Comparison of ENCODE assay signal across 20 cellular contexts in the genomic region with DNA sequence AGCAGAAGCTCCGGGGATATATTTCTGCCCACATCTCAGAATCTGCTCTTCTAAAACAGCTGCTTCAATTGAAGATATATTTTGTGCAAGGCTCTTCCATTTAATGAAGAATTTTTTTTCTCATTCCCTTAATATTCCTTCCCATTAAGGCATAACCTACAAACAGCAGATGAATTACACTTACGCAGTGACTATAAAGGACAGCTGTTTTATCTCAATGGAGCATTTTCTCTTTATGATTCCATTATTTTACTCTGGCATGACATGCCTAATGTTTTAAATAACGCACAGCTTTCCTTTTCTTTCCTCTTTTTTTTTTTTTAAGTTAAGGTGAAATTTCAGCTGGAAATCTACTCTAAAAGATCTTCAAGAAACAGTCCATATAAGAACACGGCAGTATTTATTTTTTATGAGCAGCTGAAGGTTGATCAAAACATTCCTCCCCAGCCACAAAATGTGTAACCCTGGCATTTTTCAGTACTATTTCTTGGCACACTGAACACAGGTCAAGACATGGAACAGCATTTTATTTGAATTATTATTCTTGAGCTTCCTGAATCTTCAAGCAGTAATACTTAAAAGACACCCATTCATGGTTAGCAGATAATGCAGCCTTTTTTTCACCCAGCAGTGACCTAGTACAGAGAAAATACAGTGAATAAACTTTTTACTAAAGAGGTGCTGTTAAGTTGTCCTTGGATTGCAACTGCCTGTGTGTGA.
A peak's percentile ranks its signal among the peaks of the same experiment; 100 is the strongest.
DNase-seq lines count a peak whose midpoint lies in the region; ATAC-seq, FAIRE-seq and TF ChIP-seq lines count a peak whose summit lies in the region.
"Had no signal": no experiment of that assay in that cellular context is flagged by ENCODE, and none has a peak within 500 bp of the region (broad histone marks: within the 10 kb centered on the region; RNA-seq: fewer than 3 reads in every experiment).

No MANE protein-coding gene starts in this region.

- H3K36me3 Mint-ChIP-seq in astrocyte (ENCODE audit: low read depth, unreplicated experiment): peaks cover 8% of the 10 kb centered on the region

- H4K20me1 ChIP-seq in SK-N-SH (ENCODE audit: insufficient read depth) (no peaks in the 10 kb centered on the region), astrocyte (ENCODE audit: insufficient read depth, low read length) (no peaks in the 10 kb centered on the region)

- H3K4me3 ChIP-seq in SK-N-SH (ENCODE audit: low read depth in 2 of 2, low read length in 1 of 2): no peak overlapping the region
- H3K4me3 ChIP-seq in astrocyte (ENCODE audit: insufficient read depth, low read depth, low read length): no peak overlapping the region
- no peak overlapping the region for H3K4me3 ChIP-seq in fibroblast of the aortic adventitia (ENCODE audit: low read depth, low read length)
- no peak overlapping the region for H3K4me3 ChIP-seq in skeletal muscle satellite cell (ENCODE audit: low read length)

- H3K9ac ChIP-seq in SK-N-SH (no peak overlapping the region), astrocyte (ENCODE audit: low read length) (peak overlapping the region; percentile 4), skeletal muscle satellite cell (ENCODE audit: low read depth, low read length) (peak overlapping the region; percentile 27)

- H3K4me2 ChIP-seq in SK-N-SH (no peak overlapping the region), astrocyte (ENCODE audit: low read length) (peak overlapping the region; percentile 26), skeletal muscle satellite cell (ENCODE audit: low read length) (peak overlapping the region; percentile 40)

- WGBS in SK-N-SH (ENCODE audit: low lambda C conversion rate): 78% methylated on average over 4 of the region's 4 CpGs

- peak overlapping the region; percentile 0 for H3K27ac Mint-ChIP-seq in astrocyte (ENCODE audit: unreplicated experiment)
- H3K27ac Mint-ChIP-seq: activated CD4-positive, alpha-beta T cell treated with anti-CD3 and anti-CD28 coated beads, Interleukin-2, amount 10 ng/mL, durations not matched to agents 24 days and 14 days had no signal

- H3K36me3 ChIP-seq in SK-N-SH (replicated peaks in 1 of 2; ENCODE audit: control insufficient read depth in 1 of 2, insufficient read depth in 2 of 2, low read length in 1 of 2) (no peaks in the 10 kb centered on the region), astrocyte (ENCODE audit: insufficient read depth, low read length) (no peaks in the 10 kb centered on the region), skeletal muscle satellite cell (ENCODE audit: insufficient read depth, low read length) (no peaks in the 10 kb centered on the region)

- no peaks in the 10 kb centered on the region for H3K27me3 Mint-ChIP-seq in astrocyte (ENCODE audit: low read depth, unreplicated experiment)
- H3K27me3 Mint-ChIP-seq: activated CD4-positive, alpha-beta T cell treated with anti-CD3 and anti-CD28 coated beads, Interleukin-2, amount 10 ng/mL, durations not matched to agents 24 days and 14 days; CD4-positive, alpha-beta memory T cell had no signal

- no peak overlapping the region for H3K4me3 Mint-ChIP-seq in astrocyte (ENCODE audit: unreplicated experiment)
- H3K4me3 Mint-ChIP-seq: activated CD4-positive, alpha-beta T cell treated with anti-CD3 and anti-CD28 coated beads, Interleukin-2, amount 10 ng/mL, durations not matched to agents 24 days and 14 days; CD4-positive, alpha-beta memory T cell had no signal

- H3K4me1 Mint-ChIP-seq in astrocyte (ENCODE audit: low read depth, unreplicated experiment): peaks cover 27% of the 10 kb centered on the region

- no peak overlapping the region; a peak in 1 of 4 replicates for H3K27ac ChIP-seq in SK-N-SH (ENCODE audit: low read depth in 2 of 2, low read length in 1 of 2)
- H3K27ac ChIP-seq in astrocyte (ENCODE audit: low read depth, low read length): peak overlapping the region; percentile 13
- H3K27ac ChIP-seq: 22Rv1 had no signal

- H3K9me2 ChIP-seq in SK-N-SH: no peaks in the 10 kb centered on the region

- ATAC-seq in SK-N-SH treated with all-trans-retinoic acid at 6 μM for 48 hours (peak; percentile 71), GM18502 (IDR thresholded peaks at IDR 0.05; ENCODE audit: poor library complexity, unreplicated experiment) (no peak)

- no peaks in the 10 kb centered on the region for H3K79me2 ChIP-seq in SK-N-SH (ENCODE audit: insufficient read depth)
- H3K79me2 ChIP-seq in astrocyte (ENCODE audit: insufficient read depth, low read length): peaks cover 9% of the 10 kb centered on the region

- H2AFZ ChIP-seq in SK-N-SH (ENCODE audit: low read depth) (no peak overlapping the region), astrocyte (ENCODE audit: low read depth, low read length) (no peak overlapping the region)

- POLR2A ChIA-PET in SK-N-SH (lab: Yijun Ruan, JAX): no interaction called here

- CTCF ChIA-PET in SK-N-SH (lab: Yijun Ruan, JAX): interaction anchor here (0.6 to 1.2 kb wide), 4 partner anchors 15 to 1271 kb away, joined by 3 to 4 read pairs (median 3); no protein-coding TSS in a partner anchor

- FAIRE-seq in astrocyte (lab: Jason Lieb, UNC): no peak
- FAIRE-seq: small intestine had no signal

- no peaks in the 10 kb centered on the region for H3K9me3 Mint-ChIP-seq in astrocyte (ENCODE audit: unreplicated experiment)

- TF ChIP-seq RAD21 in SK-N-SH (IDR thresholded peaks at IDR 0.05; ENCODE audit: low read length): no peak

- H3K27me3 ChIP-seq in SK-N-SH (ENCODE audit: insufficient read depth) (no peaks in the 10 kb centered on the region), astrocyte (ENCODE audit: insufficient read depth, low read length) (no peaks in the 10 kb centered on the region), skeletal muscle satellite cell (ENCODE audit: control insufficient read depth, insufficient read depth, low read length) (no peaks in the 10 kb centered on the region)

- H3K9me3 ChIP-seq in SK-N-SH (no peaks in the 10 kb centered on the region), astrocyte (ENCODE audit: insufficient read depth, low read depth, low read length) (no peaks in the 10 kb centered on the region), skeletal muscle satellite cell (replicated peaks; ENCODE audit: low read length) (no peaks in the 10 kb centered on the region)

- peaks cover 6 to 9% of the 10 kb centered on the region in 2 experiments; a peak in 3 of 4 replicates for H3K4me1 ChIP-seq in SK-N-SH (ENCODE audit: control insufficient read depth in 1 of 2, insufficient read depth in 2 of 2, low read depth in 1 of 2, low read length in 1 of 2)
- peaks cover 24% of the 10 kb centered on the region for H3K4me1 ChIP-seq in astrocyte (ENCODE audit: insufficient read depth, low read length)
- H3K4me1 ChIP-seq in skeletal muscle satellite cell (ENCODE audit: control insufficient read depth, insufficient read depth, low read length): peaks cover 32% of the 10 kb centered on the region

- TF ChIP-seq CTCF in SK-N-SH (IDR thresholded peaks at IDR 0.05): no peak
- no peak for TF ChIP-seq CTCF in astrocyte (IDR thresholded peaks at IDR 0.05; ENCODE audit: insufficient read depth, low read depth, low read length)
- TF ChIP-seq CTCF in fibroblast of the aortic adventitia (IDR thresholded peaks at IDR 0.05; ENCODE audit: insufficient read depth, low read length): no peak

- no peak for TF ChIP-seq EP300 in SK-N-SH (IDR thresholded peaks at IDR 0.05; ENCODE audit: borderline replicate concordance in 1 of 2, low read depth in 1 of 2, low read length in 1 of 2)

- DNase-seq in SK-N-SH (no peak), astrocyte (ENCODE audit: low read depth) (peak; percentile 70), fibroblast of the aortic adventitia (ENCODE audit: low read depth) (peak; percentile 57), retina (no peak)
- DNase-seq in activated CD4-positive, CD25-positive, alpha-beta regulatory T cell treated with anti-CD3 and anti-CD28 coated beads, Interleukin-2, amount 50 U/mL, for 72 hours: no peak
- DNase-seq: activated CD4-positive, alpha-beta T cell treated with anti-CD3 and anti-CD28 coated beads, Interleukin-2, amount 10 ng/mL, durations not matched to agents 24 days and 14 days; activated effector memory CD4-positive, alpha-beta T cell treated with anti-CD3 and anti-CD28 coated beads, Interleukin-2, amount 50 U/mL, for 16 hours; amygdala; CD4-positive, alpha-beta memory T cell; cortex of kidney; DMS79; H7; KBM-7; NCI-H1092; NCI-H524; small intestine had no signal

- H3F3A ChIP-seq in SK-N-SH (replicated peaks; ENCODE audit: insufficient read depth): peaks cover under 1% of the 10 kb centered on the region

TF ChIP-seq in SK-N-SH treated with all-trans-retinoic acid at 6 μM for 48 hours, 23 proteins besides CTCF, POLR2A, EP300 and RAD21:
- TF ChIP-seq ZNF70 (CRISPR knock-in tag; IDR thresholded peaks at IDR 0.05) (no peak), ISL1 (CRISPR knock-in tag; IDR thresholded peaks at IDR 0.05) (peak; percentile 33)
TF ChIP-seq in SK-N-SH treated with all-trans-retinoic acid at 6 μM for 48 hours: peak in this region for 1.

TF ChIP-seq in SK-N-SH, 30 proteins besides CTCF, POLR2A, EP300 and RAD21 (continues in another document):
- TF ChIP-seq MEF2A (IDR thresholded peaks at IDR 0.05; ENCODE audit: borderline replicate concordance, low read depth) (no peak), MXI1 (IDR thresholded peaks at IDR 0.05; ENCODE audit: low read depth, low read length) (no peak), PBX3 (IDR thresholded peaks at IDR 0.05) (no peak)
- TF ChIP-seq, protein P1, sequence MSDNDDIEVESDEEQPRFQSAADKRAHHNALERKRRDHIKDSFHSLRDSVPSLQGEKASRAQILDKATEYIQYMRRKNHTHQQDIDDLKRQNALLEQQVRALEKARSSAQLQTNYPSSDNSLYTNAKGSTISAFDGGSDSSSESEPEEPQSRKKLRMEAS (IDR thresholded peaks at IDR 0.05; ENCODE audit: low read depth): no peak

Comparison
In these comparisons a context has a peak if more than half of its experiments do, and no peak if none do; other contexts are left out.
1. DNase-seq: peak in astrocyte (single experiment) and fibroblast of the aortic adventitia (single experiment); none in SK-N-SH (single experiment), retina (single experiment) and activated CD4-positive, CD25-positive, alpha-beta regulatory T cell treated with anti-CD3 and anti-CD28 coated beads, Interleukin-2, amount 50 U/mL, for 72 hours (single experiment).